13 cellular contexts compared by ENCODE assay signal in genomic region chr10:26440091-26440445, GRCh38. TPM values are rescaled to one million over a fixed set of nuclear protein-coding genes. Genes with fewer than 3 reads are reported as not detected.
DNase-seq lines count a peak whose midpoint lies in the region; ATAC-seq and TF ChIP-seq lines count a peak whose summit lies in the region.
"Had no signal": no experiment of that assay in that cellular context is flagged by ENCODE, and none has a peak within 500 bp of the region (broad histone marks: within the 10 kb centered on the region; RNA-seq: fewer than 3 reads in every experiment).

No MANE protein-coding gene starts in this region.

- 43 to 53% methylated on average over 1 of the region's 1 CpG for WGBS in GM23248 (ENCODE audit: low coverage in 1 of 2, low lambda C conversion rate in 2 of 2, missing lambda C conversion rate in 2 of 2), 2 experiments

- H3K9me3 Mint-ChIP-seq in CD8-positive, alpha-beta T cell, result peaks cover 2% of the 10 kb centered on the region
- no peaks in the 10 kb centered on the region for H3K9me3 Mint-ChIP-seq in activated naive CD8-positive, alpha-beta T cell treated with anti-CD3 and anti-CD28 coated beads, Interleukin-2, amount 10 ng/mL, durations not matched to agents 7 days and 5 days

- CTCF ChIA-PET in CD8-positive, alpha-beta T cell (lab: Charles Lee), result interaction anchor here (0.8 to 1.0 kb wide), 2 partner anchors 9 to 33 kb away, joined by 3 read pairs; no protein-coding TSS in a partner anchor

- peaks cover 31% of the 10 kb centered on the region for H3F3A ChIP-seq in GM23248 (ENCODE audit: insufficient read depth)

- peak overlapping the region; percentile 89 for H3K9ac ChIP-seq in GM23248

- H4K20me1 ChIP-seq in GM23248 (ENCODE audit: insufficient read depth), result no peaks in the 10 kb centered on the region

- intact Hi-C loops in CD8-positive, alpha-beta T cell (cut with DNase I, micrococcal nuclease), result loop anchor here (5.0 to 10.0 kb wide), 3 partner anchors 245 to 802 kb away; partner anchors contain the start of gene ACBD5 (in 1 of the 2)

- ATAC-seq in CD8-positive, alpha-beta T cell, result no peak
- no peak for ATAC-seq in activated naive CD8-positive, alpha-beta T cell treated with anti-CD3 and anti-CD28 coated beads, Interleukin-2, amount 10 ng/mL, durations not matched to agents 7 days and 5 days (ENCODE audit: low read depth)
- ATAC-seq: left lung, pancreas, Right ventricle myocardium inferior had no signal

- H3K36me3 ChIP-seq in CD8-positive, alpha-beta T cell (ENCODE audit: insufficient read depth, low read length), result no peaks in the 10 kb centered on the region
- H3K36me3 ChIP-seq in GM23248 (ENCODE audit: low read depth) (no peaks in the 10 kb centered on the region), neutrophil (peaks cover 3% of the 10 kb centered on the region)
- H3K36me3 ChIP-seq: left lung, pancreas, WERI-Rb-1 had no signal

- no peaks in the 10 kb centered on the region for H3K9me2 ChIP-seq in GM23248 (ENCODE audit: insufficient read depth)

- peaks cover 74% of the 10 kb centered on the region for H3K79me2 ChIP-seq in GM23248 (ENCODE audit: insufficient read depth)

- H3K4me1 ChIP-seq in CD8-positive, alpha-beta T cell (ENCODE audit: insufficient read depth, low read length), result peaks cover 55% of the 10 kb centered on the region
- H3K4me1 ChIP-seq in GM23248 (ENCODE audit: insufficient read depth) (peaks cover 32% of the 10 kb centered on the region), neutrophil (ENCODE audit: control insufficient read depth in 1 of 2, insufficient read depth in 1 of 2, low read depth in 1 of 2, low read length in 1 of 2) (peaks cover 76 to 90% of the 10 kb centered on the region in 2 experiments)
- H3K4me1 ChIP-seq: pancreas had no signal

- H3K27me3 Mint-ChIP-seq in CD8-positive, alpha-beta T cell (ENCODE audit: low read depth), result no peaks in the 10 kb centered on the region
- no peaks in the 10 kb centered on the region for H3K27me3 Mint-ChIP-seq in activated naive CD8-positive, alpha-beta T cell treated with anti-CD3 and anti-CD28 coated beads, Interleukin-2, amount 10 ng/mL, durations not matched to agents 7 days and 5 days

- H3K27ac Mint-ChIP-seq in CD8-positive, alpha-beta T cell, result peak overlapping the region; percentile 98
- H3K27ac Mint-ChIP-seq in activated naive CD8-positive, alpha-beta T cell treated with anti-CD3 and anti-CD28 coated beads, Interleukin-2, amount 10 ng/mL, durations not matched to agents 7 days and 5 days, result peak overlapping the region; percentile 92

- peak overlapping the region; percentile 89; the same call in 1 of the 2 replicates for H2AFZ ChIP-seq in GM23248

- DNase-seq in CD8-positive, alpha-beta T cell, result no peak
- DNase-seq in GM23248 (peak; percentile 26), HK-2 (ENCODE audit: unreplicated experiment) (no peak), NCI-H524 (lab: John Stamatoyannopoulos, UW) (no peak), NCI-H128 (lab: John Stamatoyannopoulos, UW; ENCODE audit: unreplicated experiment) (no peak)
- DNase-seq in activated naive CD8-positive, alpha-beta T cell treated with anti-CD3 and anti-CD28 coated beads, Interleukin-2, amount 10 ng/mL, durations not matched to agents 7 days and 5 days, result no peak
- DNase-seq: DMS153, left lung, NCI-H446 treated with DMSO at 0.1 percent for 48 hours, pancreas, WERI-Rb-1 had no signal

- TF ChIP-seq CTCF in CD8-positive, alpha-beta T cell (IDR thresholded peaks at IDR 0.05), result no peak
- TF ChIP-seq CTCF in neutrophil (IDR thresholded peaks at IDR 0.05), result no peak

- H3K4me3 Mint-ChIP-seq in CD8-positive, alpha-beta T cell, result peak overlapping the region; percentile 93
- peak overlapping the region; percentile 88 for H3K4me3 Mint-ChIP-seq in activated naive CD8-positive, alpha-beta T cell treated with anti-CD3 and anti-CD28 coated beads, Interleukin-2, amount 10 ng/mL, durations not matched to agents 7 days and 5 days

- peaks cover 37% of the 10 kb centered on the region for H3K36me3 Mint-ChIP-seq in CD8-positive, alpha-beta T cell
- peaks cover 16% of the 10 kb centered on the region for H3K36me3 Mint-ChIP-seq in activated naive CD8-positive, alpha-beta T cell treated with anti-CD3 and anti-CD28 coated beads, Interleukin-2, amount 10 ng/mL, durations not matched to agents 7 days and 5 days

- H3K27ac ChIP-seq in CD8-positive, alpha-beta T cell (ENCODE audit: low read depth, low read length), result peak overlapping the region; percentile 90
- peak overlapping the region; percentile 87 for H3K27ac ChIP-seq in GM23248
- peak overlapping the region; percentile 98 for H3K27ac ChIP-seq in neutrophil
- H3K27ac ChIP-seq: WERI-Rb-1 had no signal

- in situ Hi-C loops in GM23248 (cut with MboI), result no loop called here

- H3K4me1 Mint-ChIP-seq in CD8-positive, alpha-beta T cell (ENCODE audit: low read depth), result peaks cover 64% of the 10 kb centered on the region
- peaks cover 46% of the 10 kb centered on the region for H3K4me1 Mint-ChIP-seq in activated naive CD8-positive, alpha-beta T cell treated with anti-CD3 and anti-CD28 coated beads, Interleukin-2, amount 10 ng/mL, durations not matched to agents 7 days and 5 days

- POLR2A ChIA-PET in CD8-positive, alpha-beta T cell (lab: Charles Lee), result interaction anchor here (1.0 to 1.2 kb wide), 2 partner anchors 47 to 100 kb away, joined by 3 to 4 read pairs; no protein-coding TSS in a partner anchor
- POLR2A ChIA-PET in activated naive CD8-positive, alpha-beta T cell treated with anti-CD3 and anti-CD28 coated beads, Interleukin-2, amount 10 ng/mL, durations not matched to agents 7 days and 5 days (lab: Charles Lee), result interaction anchor here (0.7 to 3.3 kb wide), 4 partner anchors 9 to 43 kb away, joined by 3 to 19 read pairs (median 4); no protein-coding TSS in a partner anchor

- H3K27me3 ChIP-seq in CD8-positive, alpha-beta T cell (ENCODE audit: insufficient read depth, low read length), result no peaks in the 10 kb centered on the region
- no peaks in the 10 kb centered on the region for H3K27me3 ChIP-seq in GM23248 (replicated peaks; ENCODE audit: insufficient read depth)
- H3K27me3 ChIP-seq in neutrophil, result no peaks in the 10 kb centered on the region
- H3K27me3 ChIP-seq: pancreas had no signal

- no peaks in the 10 kb centered on the region for H3K9me3 ChIP-seq in CD8-positive, alpha-beta T cell (ENCODE audit: low read length)
- H3K9me3 ChIP-seq in GM23248 (ENCODE audit: low read depth), result no peaks in the 10 kb centered on the region
- no peaks in the 10 kb centered on the region for H3K9me3 ChIP-seq in neutrophil
- H3K9me3 ChIP-seq: left lung, pancreas had no signal

- peak overlapping the region; percentile 94 for H3K4me3 ChIP-seq in CD8-positive, alpha-beta T cell (ENCODE audit: low read depth, low read length)
- H3K4me3 ChIP-seq in GM23248 (peak overlapping the region; percentile 76), neutrophil (ENCODE audit: low read depth in 1 of 2, low read length in 1 of 2) (peak overlapping the region; percentile 94 to 95)

- peak overlapping the region; percentile 89 for H3K4me2 ChIP-seq in GM23248 (ENCODE audit: unreplicated experiment)

RNA-seq across cellular contexts. Expression of gene APBB1IP, which starts 1.9 kb away (rescaled TPM):
- total RNA-seq in CD8-positive, alpha-beta T cell, result 10 to 100 TPM; 36.4 to 36.8 TPM
- total RNA-seq in GM23248 (2014; rRNA removed; shearing (Covaris generic)), result 7.3 and 9.4 TPM in 2 replicates
- 25.0 and 25.1 TPM in 2 replicates for polyA plus RNA-seq in GM23248 (2016; fragmentation: Nextera tagmentation; extraction: Ambion mirVana)
- total RNA-seq in activated naive CD8-positive, alpha-beta T cell treated with anti-CD3 and anti-CD28 coated beads, Interleukin-2, amount 10 ng/mL, durations not matched to agents 7 days and 5 days, result 10 to 100 TPM; 81.1 to 88.7 TPM
